In the genomic region with DNA sequence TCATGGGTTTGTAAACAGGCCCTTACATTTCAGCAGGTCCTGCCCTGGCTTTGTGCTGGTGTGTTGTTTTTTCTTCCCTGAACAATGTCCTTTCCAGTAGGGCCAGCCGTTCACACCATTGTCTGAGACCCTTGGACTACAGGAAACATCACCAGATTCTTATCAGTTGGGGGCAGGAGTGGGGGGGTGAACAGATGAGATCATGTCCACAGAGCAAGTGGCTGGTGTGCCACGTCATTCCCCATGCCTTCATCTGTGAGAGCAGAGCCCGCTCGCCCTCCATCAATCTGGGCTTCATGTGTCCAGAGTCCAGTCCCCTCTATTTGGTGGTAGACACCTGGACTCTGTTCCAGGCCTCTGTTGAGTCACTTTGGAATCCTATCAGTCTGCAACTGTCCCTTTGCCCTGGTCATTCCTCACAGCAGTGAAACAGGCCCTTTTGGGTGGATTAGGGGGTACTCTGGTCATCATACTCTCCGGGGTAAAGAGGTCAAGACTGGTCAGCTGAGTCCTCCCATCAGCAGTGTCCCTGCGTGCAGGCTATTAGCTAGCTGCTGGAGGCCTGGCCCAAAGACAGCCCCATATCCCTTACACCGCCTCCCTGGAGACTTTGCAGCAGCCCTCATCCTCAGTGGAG, we compare ENCODE assay signal across 1 cellular context.
TF ChIP-seq lines count a peak whose summit lies in the region.

No MANE protein-coding gene starts in this region.

TF ChIP-seq in endothelial cell of umbilical vein, 7 proteins besides CTCF, POLR2A, EP300 and RAD21:
- TF ChIP-seq EZH2 (IDR thresholded peaks at IDR 0.05; ENCODE audit: borderline replicate concordance, low read depth, low read length, severe bottlenecking), result no peak
- peak; percentile 100 for TF ChIP-seq GATA2 (IDR thresholded peaks at IDR 0.05; ENCODE audit: insufficient read depth, insufficient read length, low read depth, low read length)
- TF ChIP-seq MYC (IDR thresholded peaks at IDR 0.05; ENCODE audit: low read depth, low read length), result peak; percentile 74
- TF ChIP-seq FOS (IDR thresholded peaks at IDR 0.05; ENCODE audit: borderline replicate concordance, insufficient read depth, low read length), result no peak
- peak; percentile 98 for TF ChIP-seq JUN (IDR thresholded peaks at IDR 0.05; ENCODE audit: borderline replicate concordance, insufficient read depth, insufficient read length, low read depth)
- TF ChIP-seq POLR2AphosphoS5 (IDR thresholded peaks at IDR 0.05; ENCODE audit: insufficient read depth, low read depth, low read length), result peak; percentile 78
- TF ChIP-seq, protein P1, sequence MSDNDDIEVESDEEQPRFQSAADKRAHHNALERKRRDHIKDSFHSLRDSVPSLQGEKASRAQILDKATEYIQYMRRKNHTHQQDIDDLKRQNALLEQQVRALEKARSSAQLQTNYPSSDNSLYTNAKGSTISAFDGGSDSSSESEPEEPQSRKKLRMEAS (IDR thresholded peaks at IDR 0.05; ENCODE audit: insufficient read depth, insufficient read length), result peak; percentile 43
